In the genomic region with DNA sequence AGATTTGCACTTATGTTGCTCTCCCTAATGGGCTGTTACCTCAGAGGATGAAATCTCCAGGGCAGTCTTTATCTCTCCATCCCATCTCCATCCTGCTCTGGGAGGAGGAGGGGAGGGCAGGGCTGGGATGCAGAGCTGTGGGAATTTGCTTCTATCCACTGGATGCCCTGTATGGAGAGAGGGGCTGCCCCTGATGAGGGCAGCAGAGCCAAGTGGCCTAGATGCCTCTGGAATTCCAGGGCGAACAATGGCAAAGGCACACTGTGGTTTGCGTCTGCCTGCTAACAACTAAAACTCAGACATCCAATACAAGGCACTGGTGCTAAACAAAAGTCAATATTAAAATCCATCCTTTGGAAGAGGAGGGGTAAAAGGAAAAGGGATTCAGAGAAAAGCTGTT, we compare ENCODE assay signal across 21 cellular contexts.
"Had no signal": no experiment of that assay in that cellular context is flagged by ENCODE, and none has a peak within 500 bp of the region (broad histone marks: within the 10 kb centered on the region; RNA-seq: fewer than 3 reads in every experiment).

No MANE protein-coding gene starts in this region.

- H3K27me3 ChIP-seq: gastrocnemius medialis, ovary, spleen, testis, tibial artery had no signal

- DNase-seq: dorsolateral prefrontal cortex; effector CD4-positive, alpha-beta T cell; gastrocnemius medialis; head of caudate nucleus; left ventricle myocardium superior; lower lobe of right lung; natural killer cell; nucleus accumbens; ovary; posterior cingulate gyrus; psoas muscle; right cardiac atrium; spleen; stimulated activated CD4-positive, alpha-beta T cell treated with anti-CD3 and anti-CD28 coated beads, Interleukin-4, amount 100 ng/mL, for 4 hours; stimulated activated naive CD8-positive, alpha-beta T cell treated with anti-CD3 and anti-CD28 coated beads, Interleukin-15, Interleukin-2, amounts not matched to agents 100 U/mL and 50 U/mL, for 24 hours; substantia nigra; testis; tibial artery had no signal

- H3K27me3 Mint-ChIP-seq: stimulated activated memory B cell treated with anti-CD40 and anti-IgM and Interleukin-4, amounts not matched to agents 10 μg/mL and 1 μg/mL and 100 μg/mL, for 72 hours had no signal

- H3K36me3 Mint-ChIP-seq: natural killer cell; stimulated activated memory B cell treated with anti-CD40 and anti-IgM and Interleukin-4, amounts not matched to agents 10 μg/mL and 1 μg/mL and 100 μg/mL, for 72 hours; type B pancreatic cell had no signal

- ATAC-seq: gastrocnemius medialis; left ventricle myocardium superior; lower lobe of right lung; natural killer cell; psoas muscle; right cardiac atrium; stimulated activated memory B cell treated with anti-CD40 and anti-IgM and Interleukin-4, amounts not matched to agents 10 μg/mL and 1 μg/mL and 100 μg/mL, for 72 hours; stimulated activated naive CD8-positive, alpha-beta T cell treated with anti-CD3 and anti-CD28 coated beads, Interleukin-15, Interleukin-2, amounts not matched to agents 100 U/mL and 50 U/mL, for 24 hours had no signal

- H3K27ac Mint-ChIP-seq: natural killer cell; stimulated activated memory B cell treated with anti-CD40 and anti-IgM and Interleukin-4, amounts not matched to agents 10 μg/mL and 1 μg/mL and 100 μg/mL, for 72 hours; type B pancreatic cell had no signal

- H3K9me3 Mint-ChIP-seq: natural killer cell; stimulated activated memory B cell treated with anti-CD40 and anti-IgM and Interleukin-4, amounts not matched to agents 10 μg/mL and 1 μg/mL and 100 μg/mL, for 72 hours; type B pancreatic cell had no signal

- H3K4me3 Mint-ChIP-seq: natural killer cell; stimulated activated memory B cell treated with anti-CD40 and anti-IgM and Interleukin-4, amounts not matched to agents 10 μg/mL and 1 μg/mL and 100 μg/mL, for 72 hours; type B pancreatic cell had no signal

- H3K36me3 ChIP-seq: gastrocnemius medialis, lower lobe of right lung, ovary, spleen, tibial artery had no signal

- H3K9me3 ChIP-seq: gastrocnemius medialis, lower lobe of right lung, ovary, psoas muscle, spleen, testis, tibial artery had no signal

- H3K4me3 ChIP-seq: dorsolateral prefrontal cortex, gastrocnemius medialis, lower lobe of right lung, ovary, psoas muscle, skin epidermis, spleen, testis, tibial artery had no signal

- H3K27ac ChIP-seq: dorsolateral prefrontal cortex, gastrocnemius medialis, lower lobe of right lung, psoas muscle, skin epidermis, spleen, testis, tibial artery had no signal
